ENCODE assay signal across 8 cellular contexts in genomic region chr1:94417962-94418663, GRCh38. TPM values are rescaled to one million over a fixed set of nuclear protein-coding genes. Genes with fewer than 3 reads are reported as not detected.
DNase-seq lines count a peak whose midpoint lies in the region; ATAC-seq, FAIRE-seq and TF ChIP-seq lines count a peak whose summit lies in the region.

Gene ABCD3 (plus strand): TSS chr1:94418389. CDS start chr1:94418479, 90 bp downstream.

- H3K4me2 ChIP-seq in OCI-LY3 (ENCODE audit: low read length): peak within 1 kb of the TSS; percentile 99
- peak within 1 kb of the TSS; percentile 99 for H3K4me2 ChIP-seq in endothelial cell of umbilical vein (ENCODE audit: insufficient read depth, low read length)

- intact Hi-C loops in endothelial cell of umbilical vein (cut with micrococcal nuclease): loop anchor here (5.0 kb wide), 3 partner anchors 381 to 511 kb away; partner anchors contain the start of gene GCLM

- CTCF ChIA-PET in endothelial cell of umbilical vein (lab: Charles Lee): interaction anchor here (0.9 to 1.6 kb wide), 5 partner anchors 11 to 509 kb away, joined by 3 to 4 read pairs (median 3); partner anchors contain the start of gene GCLM

- no peaks in the 10 kb centered on the region for H3K9me1 ChIP-seq in endothelial cell of umbilical vein (replicated peaks; ENCODE audit: control insufficient read depth, extremely low read depth, insufficient read depth, low read length)

- TF ChIP-seq CTCF in D721Med (IDR thresholded peaks at IDR 0.05; ENCODE audit: insufficient read depth, missing control alignments) (no peak), OCI-LY3 (IDR thresholded peaks at IDR 0.05; ENCODE audit: low read depth, low read length) (no peak), endothelial cell of umbilical vein (IDR thresholded peaks at IDR 0.05; ENCODE audit: extremely low read depth in 1 of 2, insufficient read depth in 1 of 2, low read depth in 1 of 2, low read length in 2 of 2) (no peak)

- no peaks in the 10 kb centered on the region for H3K9me3 ChIP-seq in OCI-LY3 (ENCODE audit: insufficient read depth, low read length)
- no peaks in the 10 kb centered on the region for H3K9me3 ChIP-seq in endothelial cell of umbilical vein (replicated peaks; ENCODE audit: control insufficient read depth, insufficient read depth, low read length)

- no peaks in the 10 kb centered on the region for H3K36me3 ChIP-seq in OCI-LY3 (replicated peaks; ENCODE audit: low read depth, low read length)
- no peaks in the 10 kb centered on the region for H3K36me3 ChIP-seq in endothelial cell of umbilical vein (ENCODE audit: control insufficient read depth in 2 of 2, extremely low read depth in 1 of 2, insufficient read depth in 2 of 2, low read length in 2 of 2)

- DNase-seq in D721Med (ENCODE audit: insufficient read length, low spot score): peak; percentile 59
- peak; percentile 87 for DNase-seq in HuH-7 (ENCODE audit: low spot score)
- peak; percentile 99 for DNase-seq in activated CD8-positive, alpha-beta memory T cell treated with anti-CD3 and anti-CD28 coated beads, Interleukin-2, amount 50 U/mL, for 48 hours
- peak; percentile 98 for DNase-seq in endothelial cell of umbilical vein (ENCODE audit: low read depth, low spot score)
- peak; percentile 97 for DNase-seq in middle frontal gyrus (ENCODE audit: extremely low spot score, low spot score)
- peak; percentile 95 for DNase-seq in stimulated activated CD8-positive, alpha-beta memory T cell treated with anti-CD3 and anti-CD28 coated beads, Interleukin-2, amount 100 ng/mL, for 1 hour (ENCODE audit: low read depth in 2 of 2)

- H3K79me2 ChIP-seq in OCI-LY3 (ENCODE audit: low read length) (peaks cover 38% of the 10 kb centered on the region), endothelial cell of umbilical vein (ENCODE audit: control insufficient read depth, insufficient read depth, low read length) (peaks cover 14% of the 10 kb centered on the region)

- H3K9ac ChIP-seq in OCI-LY3 (ENCODE audit: low read length): peak within 1 kb of the TSS; percentile 80
- peak within 1 kb of the TSS; percentile 92 for H3K9ac ChIP-seq in endothelial cell of umbilical vein (replicated peaks; ENCODE audit: extremely low read depth, insufficient read depth, low read length)

- peak within 1 kb of the TSS; percentile 94 for H3K4me3 ChIP-seq in OCI-LY3 (ENCODE audit: low read length)
- peak within 1 kb of the TSS; percentile 80 to 94 (median 87) for H3K4me3 ChIP-seq in endothelial cell of umbilical vein (replicated peaks in 1 of 3; ENCODE audit: insufficient read depth in 1 of 3, low read depth in 1 of 3, low read length in 3 of 3)

- peak within 1 kb of the TSS; percentile 53 for H3K27ac ChIP-seq in OCI-LY3 (ENCODE audit: low read length)
- peak within 1 kb of the TSS; percentile 83 for H3K27ac ChIP-seq in endothelial cell of umbilical vein (ENCODE audit: insufficient read depth, low read depth, low read length)

- POLR2A ChIA-PET in endothelial cell of umbilical vein (lab: Charles Lee): no interaction called here

- H2AFZ ChIP-seq in OCI-LY3 (ENCODE audit: low read depth, low read length) (peak within 1 kb of the TSS; percentile 64), endothelial cell of umbilical vein (ENCODE audit: low read depth, low read length) (peak within 1 kb of the TSS; percentile 99)

- peak; percentile 66 for TF ChIP-seq POLR2A in endothelial cell of umbilical vein (IDR thresholded peaks at IDR 0.05; ENCODE audit: low read depth, low read length)

- peak; percentile 92 for ATAC-seq in GM21526 (IDR thresholded peaks at IDR 0.05; ENCODE audit: low FRiP score, unreplicated experiment)

- H3K4me1 ChIP-seq in OCI-LY3 (ENCODE audit: low read length) (peaks cover 17% of the 10 kb centered on the region), endothelial cell of umbilical vein (ENCODE audit: control insufficient read depth, extremely low read depth, insufficient read depth, low read length) (peaks cover 27% of the 10 kb centered on the region)

- no peak for FAIRE-seq in D721Med (lab: Jason Lieb, UNC)
- peak; percentile 72 for FAIRE-seq in endothelial cell of umbilical vein (lab: Jason Lieb, UNC)

- BruUV-seq in endothelial cell of umbilical vein (replicated peaks; lab: Mats Ljungman, UMichigan): no TSS peak

- H3K27me3 ChIP-seq in OCI-LY3 (ENCODE audit: low read depth, low read length) (peaks cover 11% of the 10 kb centered on the region; the same call in 1 of the 2 replicates), endothelial cell of umbilical vein (ENCODE audit: control insufficient read depth in 2 of 2, insufficient read depth in 2 of 2, low read length in 2 of 2) (peaks cover 4 to 5% of the 10 kb centered on the region in 2 experiments)

- dilution Hi-C loops in endothelial cell of umbilical vein (cut with MboI; ENCODE audit: extremely low pct_ligation_motif_present, low sequenced_read_pairs): no loop called here

- H4K20me1 ChIP-seq in OCI-LY3 (ENCODE audit: insufficient read depth, low read length) (peaks cover 11% of the 10 kb centered on the region), endothelial cell of umbilical vein (replicated peaks; ENCODE audit: control insufficient read depth, extremely low read depth, insufficient read depth, low read length) (no peaks in the 10 kb centered on the region)

TF ChIP-seq in endothelial cell of umbilical vein, 7 proteins besides CTCF, POLR2A, EP300 and RAD21:
- TF ChIP-seq POLR2AphosphoS5 (IDR thresholded peaks at IDR 0.05; ENCODE audit: insufficient read depth, low read depth, low read length) (peak; percentile 82), FOS (IDR thresholded peaks at IDR 0.05; ENCODE audit: borderline replicate concordance, insufficient read depth, low read length) (no peak), GATA2 (IDR thresholded peaks at IDR 0.05; ENCODE audit: insufficient read depth, insufficient read length, low read depth, low read length) (no peak), MAX (IDR thresholded peaks at IDR 0.05; ENCODE audit: insufficient read depth, insufficient read length) (no peak), EZH2 (IDR thresholded peaks at IDR 0.05; ENCODE audit: borderline replicate concordance, low read depth, low read length, severe bottlenecking) (peak; percentile 18), JUN (IDR thresholded peaks at IDR 0.05; ENCODE audit: borderline replicate concordance, insufficient read depth, insufficient read length, low read depth) (no peak)

RNA-seq across cellular contexts. Expression of gene ABCD3, which starts in this region (rescaled TPM):
- total RNA-seq in endothelial cell of umbilical vein: 31.6 and 32.6 TPM in 2 replicates
- 4.6 and 6.3 TPM in 2 replicates for polyA plus RNA-seq in endothelial cell of umbilical vein
- polyA plus RNA-seq in endothelial cell of umbilical vein (2011; cell fraction: cytosol; rRNA removed): 7.3 and 7.6 TPM in 2 replicates
- polyA plus RNA-seq in endothelial cell of umbilical vein (2011; cell fraction: nucleus; rRNA removed): 18.4 and 24.5 TPM in 2 replicates
- 16.4 and 27.7 TPM in 2 replicates for polyA plus RNA-seq in endothelial cell of umbilical vein (2012)
- 10.7 and 13.1 TPM in 2 replicates for polyA minus RNA-seq in endothelial cell of umbilical vein
- 24.8 TPM for polyA minus RNA-seq in endothelial cell of umbilical vein (2011; cell fraction: cytosol; rRNA and poly(A)+ RNA removed)
- polyA minus RNA-seq in endothelial cell of umbilical vein (2011; cell fraction: nucleus; rRNA and poly(A)+ RNA removed): 21.7 and 28.3 TPM in 2 replicates

Comparison
In these comparisons a context has a peak if more than half of its experiments do, and no peak if none do; other contexts are left out.
1. Peak in every context shown above with its lines: DNase-seq, ATAC-seq, H3K4me3 ChIP-seq and H3K27ac ChIP-seq.